16 cellular contexts compared by ENCODE assay signal in genomic region chr5:60102961-60103683, GRCh38.
DNase-seq lines count a peak whose midpoint lies in the region; ATAC-seq and TF ChIP-seq lines count a peak whose summit lies in the region.
"Had no signal": no experiment of that assay in that cellular context is flagged by ENCODE, and none has a peak within 500 bp of the region (broad histone marks: within the 10 kb centered on the region; RNA-seq: fewer than 3 reads in every experiment).

No MANE protein-coding gene starts in this region.

- H3K4me3 ChIP-seq in cardiac fibroblast (replicated peaks in 1 of 2; ENCODE audit: low read depth in 2 of 2, low read length in 2 of 2) (no peak overlapping the region), mesenchymal stem cell (ENCODE audit: insufficient read depth in 1 of 2, low read depth in 1 of 2, low read length in 2 of 2) (no peak overlapping the region), right atrium auricular region (no peak overlapping the region)
- H3K4me3 ChIP-seq: pancreas, thoracic aorta had no signal

- no peak overlapping the region for H4K91ac ChIP-seq in mesenchymal stem cell (ENCODE audit: low read length)

- no peaks in the 10 kb centered on the region for H3K27me3 ChIP-seq in mesenchymal stem cell (ENCODE audit: control insufficient read depth in 1 of 2, insufficient read depth in 1 of 2, low read length in 2 of 2)
- H3K27me3 ChIP-seq in right atrium auricular region: no peaks in the 10 kb centered on the region
- H3K27me3 ChIP-seq: pancreas had no signal

- no peak overlapping the region for H3K4me2 ChIP-seq in mesenchymal stem cell (ENCODE audit: low read length, poor library complexity, severe bottlenecking)

- TF ChIP-seq CTCF in cardiac fibroblast (IDR thresholded peaks at IDR 0.05; ENCODE audit: low read depth, low read length) (no peak), natural killer cell (IDR thresholded peaks at IDR 0.05) (no peak), right atrium auricular region (IDR thresholded peaks at IDR 0.05) (no peak)

- H2AK5ac ChIP-seq in mesenchymal stem cell (ENCODE audit: low read length, severe bottlenecking): no peak overlapping the region

- no peak overlapping the region for H2BK15ac ChIP-seq in mesenchymal stem cell (ENCODE audit: low read depth, poor library complexity, severe bottlenecking)

- no peak overlapping the region for H3K23ac ChIP-seq in mesenchymal stem cell (ENCODE audit: low read length in 2 of 2)

- H2BK5ac ChIP-seq in mesenchymal stem cell (ENCODE audit: low read depth, low read length, poor library complexity, severe bottlenecking): no peak overlapping the region

- H2BK12ac ChIP-seq in mesenchymal stem cell (ENCODE audit: low read length in 2 of 2): no peak overlapping the region

- no peak overlapping the region for H3K4ac ChIP-seq in mesenchymal stem cell (ENCODE audit: low read depth in 1 of 2, low read length in 2 of 2)

- no peaks in the 10 kb centered on the region for H3K79me1 ChIP-seq in mesenchymal stem cell (replicated peaks; ENCODE audit: low read length, poor library complexity, severe bottlenecking)

- H4K8ac ChIP-seq in mesenchymal stem cell (ENCODE audit: low read length): no peak overlapping the region

- no peak for TF ChIP-seq POLR2A in erythroblast (IDR thresholded peaks at IDR 0.05; ENCODE audit: low read length)

- DNase-seq in AG08395 (ENCODE audit: low spot score) (peak; percentile 29), NCI-H460 (ENCODE audit: extremely low read depth, low read depth) (peak; percentile 76), cardiac fibroblast (ENCODE audit: low read depth in 2 of 2) (peak; percentile 1 to 8), mesenchymal stem cell (peak; percentile 69), natural killer cell (no peak), erythroblast (lab: John Stamatoyannopoulos, UW) (no peak), right atrium auricular region (ENCODE audit: low spot score) (no peak)
- DNase-seq: activated CD8-positive, alpha-beta T cell treated with anti-CD3 and anti-CD28 coated beads, Interleukin-2, amount 10 ng/mL, durations not matched to agents 7 days and 5 days; activated gamma-delta T cell; NCI-H2107; NCI-H82; pancreas; Right ventricle myocardium superior; stimulated activated CD4-positive, alpha-beta T cell treated with anti-CD3 and anti-CD28 coated beads, Interleukin-15, amount 100 ng/mL, for 24 hours had no signal

- no peak overlapping the region for H3K9ac ChIP-seq in mesenchymal stem cell (ENCODE audit: low read length)

- H3K9me3 Mint-ChIP-seq in natural killer cell: peaks cover 6 to 17% of the 10 kb centered on the region in 2 donors

- ATAC-seq in natural killer cell: no peak
- no peak for ATAC-seq in GM19351 (IDR thresholded peaks at IDR 0.05; ENCODE audit: unreplicated experiment)
- ATAC-seq: activated CD8-positive, alpha-beta T cell treated with anti-CD3 and anti-CD28 coated beads, Interleukin-2, amount 10 ng/mL, durations not matched to agents 7 days and 5 days; pancreas had no signal

- H3K14ac ChIP-seq in mesenchymal stem cell (ENCODE audit: low read length in 2 of 2): no peak overlapping the region

- no peak overlapping the region for H3K27ac ChIP-seq in mesenchymal stem cell (ENCODE audit: low read length, poor library complexity, severe bottlenecking)
- no peak overlapping the region for H3K27ac ChIP-seq in right atrium auricular region
- H3K27ac ChIP-seq: pancreas, thoracic aorta had no signal

- H2AFZ ChIP-seq in mesenchymal stem cell (ENCODE audit: low read depth, low read length): no peak overlapping the region

- no peak overlapping the region for H3K4me3 Mint-ChIP-seq in natural killer cell
- H3K4me3 Mint-ChIP-seq: activated CD8-positive, alpha-beta T cell treated with anti-CD3 and anti-CD28 coated beads, Interleukin-2, amount 10 ng/mL, durations not matched to agents 7 days and 5 days had no signal

- H3K18ac ChIP-seq in mesenchymal stem cell (ENCODE audit: low read depth in 1 of 2, low read length in 2 of 2): no peak overlapping the region

- intact Hi-C loops in natural killer cell (cut with micrococcal nuclease): no loop called here

- no peak overlapping the region for H3K27ac Mint-ChIP-seq in natural killer cell
- H3K27ac Mint-ChIP-seq: activated CD8-positive, alpha-beta T cell treated with anti-CD3 and anti-CD28 coated beads, Interleukin-2, amount 10 ng/mL, durations not matched to agents 7 days and 5 days had no signal

- H3K9me3 ChIP-seq in mesenchymal stem cell (ENCODE audit: control insufficient read depth, low read length) (no peaks in the 10 kb centered on the region), right atrium auricular region (no peaks in the 10 kb centered on the region)
- H3K9me3 ChIP-seq: pancreas, thoracic aorta had no signal

- H3K4me1 ChIP-seq in mesenchymal stem cell (ENCODE audit: control insufficient read depth, insufficient read depth, low read depth, low read length) (no peaks in the 10 kb centered on the region), right atrium auricular region (no peaks in the 10 kb centered on the region)
- H3K4me1 ChIP-seq: pancreas had no signal

- no peaks in the 10 kb centered on the region for H3K4me1 Mint-ChIP-seq in natural killer cell

- no peak overlapping the region for H2BK120ac ChIP-seq in mesenchymal stem cell (ENCODE audit: low read depth, low read length)

- WGBS in mesenchymal stem cell: 33% methylated on average over 2 of the region's 4 CpGs

- H3K27me3 Mint-ChIP-seq in natural killer cell (ENCODE audit: low read depth in 2 of 2): no peaks in the 10 kb centered on the region

- H3K36me3 ChIP-seq in mesenchymal stem cell (ENCODE audit: control insufficient read depth in 1 of 2, insufficient read depth in 2 of 2, low read depth in 1 of 2, low read length in 2 of 2) (no peaks in the 10 kb centered on the region), right atrium auricular region (no peaks in the 10 kb centered on the region)
- H3K36me3 ChIP-seq: pancreas, thoracic aorta had no signal

- peaks cover 12% of the 10 kb centered on the region for H3K36me3 Mint-ChIP-seq in natural killer cell

Comparison
In these comparisons a context has a peak if more than half of its experiments do, and no peak if none do; other contexts are left out.
1. DNase-seq: peak in AG08395 (single experiment), NCI-H460 (single experiment), cardiac fibroblast (2 of 2) and mesenchymal stem cell (single experiment); none in natural killer cell (single experiment), erythroblast (0 of 2) and right atrium auricular region (single experiment).